14 cellular contexts compared by ENCODE assay signal in genomic region chrY:18073464-18073863, GRCh38. TPM values are rescaled to one million over a fixed set of nuclear protein-coding genes. Genes with fewer than 3 reads are reported as not detected.
"Had no signal": no experiment of that assay in that cellular context is flagged by ENCODE, and none has a peak within 500 bp of the region (broad histone marks: within the 10 kb centered on the region; RNA-seq: fewer than 3 reads in every experiment).

No MANE protein-coding gene starts in this region.

RNA-seq across cellular contexts. Expression of gene CDY2A, which starts 47.9 kb away (rescaled TPM):
- total RNA-seq: activated B cell treated with CpG ODN at 0.5 μM for 24 hours; activated CD4-positive, alpha-beta memory T cell treated with anti-CD3 and anti-CD28 coated beads for 36 hours; activated CD4-positive, alpha-beta memory T cell treated with anti-CD3 and anti-CD28 coated beads, Interleukin-2, amount 10 ng/mL, durations not matched to agents 7 days and 5 days; activated CD4-positive, alpha-beta T cell treated with anti-CD3 and anti-CD28 coated beads for 36 hours; activated CD4-positive, alpha-beta T cell treated with anti-CD3 and anti-CD28 coated beads, Interleukin-2, amount 10 ng/mL, durations not matched to agents 24 days and 14 days; activated CD4-positive, alpha-beta T cell treated with anti-CD3 and anti-CD28 coated beads, Interleukin-2, amount 10 ng/mL, durations not matched to agents 7 days and 5 days; activated CD8-positive, alpha-beta memory T cell treated with anti-CD3 and anti-CD28 coated beads for 36 hours; activated CD8-positive, alpha-beta memory T cell treated with anti-CD3 and anti-CD28 coated beads, Interleukin-2, amount 10 ng/mL, durations not matched to agents 7 days and 5 days; activated CD8-positive, alpha-beta T cell treated with anti-CD3 and anti-CD28 coated beads for 36 hours; activated CD8-positive, alpha-beta T cell treated with anti-CD3 and anti-CD28 coated beads, Interleukin-2, amount 10 ng/mL, durations not matched to agents 7 days and 5 days; T-cell; T-helper 1 cell treated with Interleukin-12 subunit alpha and Interleukin-12 subunit beta and Interleukin-4 antibody, amounts not matched to agents 30 ng/mL and 1 ng/mL, for 36 hours; T-helper 17 cell; T-helper 2 cell treated with Interferon-gamma antibody and Interleukin-4, amounts not matched to agents 100 ng/mL and 5 ng/mL, for 36 hours had no signal
